2 cellular contexts compared by ENCODE assay signal in genomic region chr2:159769147-159769546, GRCh38.
TF ChIP-seq lines count a peak whose summit lies in the region.

No MANE protein-coding gene starts in this region.

TF ChIP-seq in IMR-90, 13 proteins besides CTCF, POLR2A, EP300 and RAD21:
- TF ChIP-seq USF2 (IDR thresholded peaks at IDR 0.05; ENCODE audit: low read depth, low read length) = no peak
- no peak for TF ChIP-seq FOS (IDR thresholded peaks at IDR 0.05; ENCODE audit: low read depth, low read length)
- TF ChIP-seq RFX5 (IDR thresholded peaks at IDR 0.05; ENCODE audit: low read depth, low read length) = no peak
- TF ChIP-seq MAZ (IDR thresholded peaks at IDR 0.05; ENCODE audit: borderline replicate concordance, low read depth, low read length) = no peak
- no peak for TF ChIP-seq SMC3 (IDR thresholded peaks at IDR 0.05; ENCODE audit: low read depth, low read length)

TF ChIP-seq in endothelial cell of umbilical vein, 7 proteins besides CTCF, POLR2A, EP300 and RAD21:
- no peak for TF ChIP-seq MYC (IDR thresholded peaks at IDR 0.05; ENCODE audit: low read depth, low read length)
- no peak for TF ChIP-seq JUN (IDR thresholded peaks at IDR 0.05; ENCODE audit: borderline replicate concordance, insufficient read depth, insufficient read length, low read depth)
- no peak for TF ChIP-seq FOS (IDR thresholded peaks at IDR 0.05; ENCODE audit: borderline replicate concordance, insufficient read depth, low read length)
- no peak for TF ChIP-seq GATA2 (IDR thresholded peaks at IDR 0.05; ENCODE audit: insufficient read depth, insufficient read length, low read depth, low read length)
- no peak for TF ChIP-seq POLR2AphosphoS5 (IDR thresholded peaks at IDR 0.05; ENCODE audit: insufficient read depth, low read depth, low read length)
- no peak for TF ChIP-seq EZH2 (IDR thresholded peaks at IDR 0.05; ENCODE audit: borderline replicate concordance, low read depth, low read length, severe bottlenecking)
- TF ChIP-seq MAX (IDR thresholded peaks at IDR 0.05; ENCODE audit: insufficient read depth, insufficient read length) = no peak
